Comparison of ENCODE assay signal across 12 cellular contexts in genomic region chr19:46618670-46619231, GRCh38. TPM values are rescaled to one million over a fixed set of nuclear protein-coding genes. Genes with fewer than 3 reads are reported as not detected.
DNase-seq lines count a peak whose midpoint lies in the region; ATAC-seq and TF ChIP-seq lines count a peak whose summit lies in the region.
"Had no signal": no experiment of that assay in that cellular context is flagged by ENCODE, and none has a peak within 500 bp of the region (broad histone marks: within the 10 kb centered on the region; RNA-seq: fewer than 3 reads in every experiment).

No MANE protein-coding gene starts in this region.

- H3K36me3 ChIP-seq in right atrium auricular region = no peaks in the 10 kb centered on the region

- no peaks in the 10 kb centered on the region for H3K27me3 Mint-ChIP-seq in activated CD4-positive, alpha-beta memory T cell treated with anti-CD3 and anti-CD28 coated beads, Interleukin-2, amount 10 ng/mL, durations not matched to agents 7 days and 5 days

- POLR2A ChIA-PET in activated CD4-positive, alpha-beta memory T cell treated with anti-CD3 and anti-CD28 coated beads, Interleukin-2, amount 10 ng/mL, durations not matched to agents 7 days and 5 days (lab: Charles Lee) = interaction anchor here (0.5 to 2.8 kb wide), 5 partner anchors 11 to 1169 kb away, joined by 3 to 17 read pairs (median 3); partner anchors contain the start of genes CALM3 and DACT3

- no peaks in the 10 kb centered on the region for H3K36me3 Mint-ChIP-seq in activated CD4-positive, alpha-beta memory T cell treated with anti-CD3 and anti-CD28 coated beads, Interleukin-2, amount 10 ng/mL, durations not matched to agents 7 days and 5 days (ENCODE audit: low read depth)

- H3K4me3 Mint-ChIP-seq in activated CD4-positive, alpha-beta memory T cell treated with anti-CD3 and anti-CD28 coated beads, Interleukin-2, amount 10 ng/mL, durations not matched to agents 7 days and 5 days = no peak overlapping the region

- H3K9me3 Mint-ChIP-seq in activated CD4-positive, alpha-beta memory T cell treated with anti-CD3 and anti-CD28 coated beads, Interleukin-2, amount 10 ng/mL, durations not matched to agents 7 days and 5 days = no peaks in the 10 kb centered on the region

- no peak for TF ChIP-seq CTCF in GM13977 (IDR thresholded peaks at IDR 0.05; ENCODE audit: extremely low read depth, insufficient read depth, missing control alignments)
- no peak for TF ChIP-seq CTCF in right atrium auricular region (IDR thresholded peaks at IDR 0.05)

- H3K27me3 ChIP-seq in right atrium auricular region = no peaks in the 10 kb centered on the region

- H3K27ac Mint-ChIP-seq in activated CD4-positive, alpha-beta memory T cell treated with anti-CD3 and anti-CD28 coated beads, Interleukin-2, amount 10 ng/mL, durations not matched to agents 7 days and 5 days = peak overlapping the region; percentile 67

- peaks cover 64% of the 10 kb centered on the region for H3K4me1 Mint-ChIP-seq in activated CD4-positive, alpha-beta memory T cell treated with anti-CD3 and anti-CD28 coated beads, Interleukin-2, amount 10 ng/mL, durations not matched to agents 7 days and 5 days

- in situ Hi-C loops in GM13977 (cut with MboI; ENCODE audit: low pct_unique_long_range_greater_than_20kb, low sequenced_read_pairs, unreplicated experiment) = no loop called here

- H3K4me1 ChIP-seq in right atrium auricular region = peaks cover 0 to 54% of the 10 kb centered on the region in 2 donors

- H3K9me3 ChIP-seq in right atrium auricular region = no peaks in the 10 kb centered on the region

- DNase-seq in CD1c-positive myeloid dendritic cell (ENCODE audit: extremely low spot score) = peak; percentile 56
- DNase-seq in GM13977 (ENCODE audit: low spot score) = peak; percentile 71
- DNase-seq in activated CD4-positive, alpha-beta memory T cell treated with anti-CD3 and anti-CD28 coated beads, Interleukin-2, amount 10 ng/mL, durations not matched to agents 7 days and 5 days = no peak
- DNase-seq in right atrium auricular region (ENCODE audit: low spot score) = no peak
- no peak for DNase-seq in NCI-H748 (lab: John Stamatoyannopoulos, UW; ENCODE audit: unreplicated experiment)
- no peak for DNase-seq in substantia nigra (lab: John Stamatoyannopoulos, UW)
- DNase-seq: NCI-H1417 treated with DMSO at 0.1 percent for 48 hours, T1000 had no signal

- ATAC-seq in HG02870 (IDR thresholded peaks at IDR 0.05; ENCODE audit: unreplicated experiment) (no peak), HG03039 (IDR thresholded peaks at IDR 0.05; ENCODE audit: unreplicated experiment) (no peak)

- CTCF ChIA-PET in activated CD4-positive, alpha-beta memory T cell treated with anti-CD3 and anti-CD28 coated beads, Interleukin-2, amount 10 ng/mL, durations not matched to agents 7 days and 5 days (lab: Charles Lee) = interaction anchor here (1.1 to 7.9 kb wide), 3 partner anchors 14 to 148 kb away, joined by 3 to 136 read pairs (median 5); partner anchors contain the start of gene DACT3

- no peak overlapping the region for H3K4me3 ChIP-seq in right atrium auricular region

- H3K27ac ChIP-seq in right atrium auricular region = peak overlapping the region; percentile 8 to 71
- no peak overlapping the region for H3K27ac ChIP-seq in substantia nigra (ENCODE audit: low read depth, low read length, poor library complexity, severe bottlenecking)

RNA-seq across cellular contexts. Expression of gene PTGIR, which starts 6.1 kb away (rescaled TPM):
- total RNA-seq in activated CD4-positive, alpha-beta memory T cell treated with anti-CD3 and anti-CD28 coated beads, Interleukin-2, amount 10 ng/mL, durations not matched to agents 7 days and 5 days = 1 to 10 TPM; 5.3 to 5.6 TPM
- 10 to 100 TPM in 1 of 2 donors, 1 to 10 TPM in 1; 7.0 to 20.6 TPM for total RNA-seq in right atrium auricular region
- total RNA-seq: renal cortical epithelial cell had no signal

RNA-seq across cellular contexts. Expression of gene GNG8, which starts 17.3 kb away (rescaled TPM):
- 1 to 10 TPM; 3.1 to 3.4 TPM for total RNA-seq in activated CD4-positive, alpha-beta memory T cell treated with anti-CD3 and anti-CD28 coated beads, Interleukin-2, amount 10 ng/mL, durations not matched to agents 7 days and 5 days
- not detected for total RNA-seq in right atrium auricular region
- total RNA-seq: renal cortical epithelial cell, urinary bladder had no signal

RNA-seq across cellular contexts. Expression of gene CALM3, which starts 17.6 kb away (rescaled TPM):
- 100 to 1,000 TPM; 446 to 465 TPM for total RNA-seq in activated CD4-positive, alpha-beta memory T cell treated with anti-CD3 and anti-CD28 coated beads, Interleukin-2, amount 10 ng/mL, durations not matched to agents 7 days and 5 days
- total RNA-seq in right atrium auricular region = 100 to 1,000 TPM; 210 to 296 TPM

RNA-seq across cellular contexts. Expression of gene DACT3, which starts 42.2 kb away (rescaled TPM):
- total RNA-seq in activated CD4-positive, alpha-beta memory T cell treated with anti-CD3 and anti-CD28 coated beads, Interleukin-2, amount 10 ng/mL, durations not matched to agents 7 days and 5 days = under 1 TPM; 0.15 to 0.20 TPM
- total RNA-seq in right atrium auricular region = 10 to 100 TPM; 23.5 to 25.9 TPM
- total RNA-seq: renal cortical epithelial cell had no signal

Comparison
In these comparisons a context has a peak if more than half of its experiments do, and no peak if none do; other contexts are left out.
1. DNase-seq: peak in CD1c-positive myeloid dendritic cell (single experiment) and GM13977 (single experiment); none in activated CD4-positive, alpha-beta memory T cell treated with anti-CD3 and anti-CD28 coated beads, Interleukin-2, amount 10 ng/mL, durations not matched to agents 7 days and 5 days (single experiment), right atrium auricular region (single experiment), NCI-H748 (single experiment) and substantia nigra (0 of 49).
2. RNA of gene GNG8, which starts 17.3 kb away (total RNA-seq): 3.1 to 3.4 TPM in activated CD4-positive, alpha-beta memory T cell treated with anti-CD3 and anti-CD28 coated beads, Interleukin-2, amount 10 ng/mL, durations not matched to agents 7 days and 5 days; not detected in right atrium auricular region; every median in the first group is over 4 times any median in the second.